8 cellular contexts compared by ENCODE assay signal in genomic region chr11:11842426-11843008, GRCh38. TPM values are rescaled to one million over a fixed set of nuclear protein-coding genes. Genes with fewer than 3 reads are reported as not detected.
DNase-seq lines count a peak whose midpoint lies in the region; ATAC-seq lines count a peak whose summit lies in the region.

No MANE protein-coding gene starts in this region.

- DNase-seq in 8988T (peak; percentile 21), NCI-H2171 treated with DMSO at 0.1 percent for 48 hours (lab: John Stamatoyannopoulos, UW) (peak; percentile 72)
- DNase-seq in activated CD4-positive, alpha-beta T cell treated with anti-CD3 and anti-CD28 coated beads for 24 hours (ENCODE audit: low read depth in 2 of 2) = peak; percentile 27 to 29
- peak; percentile 50 to 68 (median 57) for DNase-seq in effector memory CD8-positive, alpha-beta T cell
- peak; percentile 70 for DNase-seq in stimulated activated CD8-positive, alpha-beta memory T cell treated with anti-CD3 and anti-CD28 coated beads, Interleukin-4, amount 100 ng/mL, for 48 hours

- peaks cover 23 to 31% of the 10 kb centered on the region in 2 donors for H3K4me1 Mint-ChIP-seq in effector memory CD8-positive, alpha-beta T cell (ENCODE audit: low read depth in 2 of 2)

- H3K36me3 ChIP-seq in mesodermal cell (ENCODE audit: control insufficient read depth, insufficient read depth, low read length) = no peaks in the 10 kb centered on the region

- H3K9me3 ChIP-seq in mesodermal cell (ENCODE audit: control insufficient read depth, low read length) = no peaks in the 10 kb centered on the region

- H3K36me3 Mint-ChIP-seq in effector memory CD8-positive, alpha-beta T cell (ENCODE audit: insufficient read depth) = peaks cover 8% of the 10 kb centered on the region

- H3K4me3 Mint-ChIP-seq in effector memory CD8-positive, alpha-beta T cell = no peak overlapping the region

- H3K27me3 Mint-ChIP-seq in effector memory CD8-positive, alpha-beta T cell = peaks cover 9 to 12% of the 10 kb centered on the region in 2 donors

- 0 to 2% methylated on average over 11 to 15 of the region's 17 CpGs for WGBS in mesodermal cell (ENCODE audit: insufficient coverage in 2 of 2), 2 experiments

- H3K27ac Mint-ChIP-seq in effector memory CD8-positive, alpha-beta T cell = no peak overlapping the region

- ATAC-seq in GM18498 (IDR thresholded peaks at IDR 0.05; ENCODE audit: unreplicated experiment) (peak; percentile 46), HG02970 (IDR thresholded peaks at IDR 0.05; ENCODE audit: low FRiP score, unreplicated experiment) (peak; percentile 17)
- peak; percentile 63 for ATAC-seq in effector memory CD8-positive, alpha-beta T cell (replicated peaks)

- H3K4me1 ChIP-seq in mesodermal cell (ENCODE audit: control insufficient read depth, insufficient read depth, low read length, poor library complexity, severe bottlenecking) = peaks cover 3% of the 10 kb centered on the region

- no peaks in the 10 kb centered on the region for H3K9me3 Mint-ChIP-seq in effector memory CD8-positive, alpha-beta T cell

- peak overlapping the region; percentile 82 for H3K4me3 ChIP-seq in mesodermal cell (ENCODE audit: extremely low read depth, insufficient read depth, low read length, poor library complexity, severe bottlenecking)

- H3K27ac ChIP-seq in mesodermal cell (ENCODE audit: low read depth, low read length, severe bottlenecking) = peak overlapping the region; percentile 92

RNA-seq across cellular contexts. Expression of gene USP47, which starts 0.7 kb away (rescaled TPM):
- 36.3 TPM for polyA plus RNA-seq in mesodermal cell (2013, experiment 1 of 2)
- polyA plus RNA-seq in mesodermal cell (2013, experiment 2 of 2) = 35.2 TPM

Comparison
In these comparisons a context has a peak if more than half of its experiments do, and no peak if none do; other contexts are left out.
1. Peak in every context shown above with its lines: DNase-seq, ATAC-seq, H3K4me3 ChIP-seq and H3K27ac ChIP-seq.
2. DNase-seq: peak in every context shown above with its lines; median percentile 72 in NCI-H2171 treated with DMSO at 0.1 percent for 48 hours; 70 in stimulated activated CD8-positive, alpha-beta memory T cell treated with anti-CD3 and anti-CD28 coated beads, Interleukin-4, amount 100 ng/mL, for 48 hours; 57 in effector memory CD8-positive, alpha-beta T cell; 28 in activated CD4-positive, alpha-beta T cell treated with anti-CD3 and anti-CD28 coated beads for 24 hours; 21 in 8988T.